ENCODE assay signal across 13 cellular contexts in genomic region chr5:179730852-179731251, GRCh38. TPM values are rescaled to one million over a fixed set of nuclear protein-coding genes. Genes with fewer than 3 reads are reported as not detected.
DNase-seq lines count a peak whose midpoint lies in the region; ATAC-seq, FAIRE-seq and TF ChIP-seq lines count a peak whose summit lies in the region.
"Had no signal": no experiment of that assay in that cellular context is flagged by ENCODE, and none has a peak within 500 bp of the region (broad histone marks: within the 10 kb centered on the region; RNA-seq: fewer than 3 reads in every experiment).

No MANE protein-coding gene starts in this region.

- no peak overlapping the region for H2AFZ ChIP-seq in MM.1S (ENCODE audit: low read length)

- no peaks in the 10 kb centered on the region for H3K9me2 ChIP-seq in MM.1S (replicated peaks; ENCODE audit: insufficient read depth, low read length)

- no peaks in the 10 kb centered on the region for H4K20me1 ChIP-seq in MM.1S (ENCODE audit: insufficient read depth, low read length)

- H3K4me3 ChIP-seq in MM.1S (ENCODE audit: low read length): no peak overlapping the region
- H3K4me3 ChIP-seq: vagina had no signal

- H3K79me2 ChIP-seq in MM.1S (ENCODE audit: low read length): peaks cover 38% of the 10 kb centered on the region

- peaks cover 44% of the 10 kb centered on the region for H3F3A ChIP-seq in MM.1S (ENCODE audit: insufficient read depth, low read length)

- peak overlapping the region; percentile 84; the same call in 1 of the 2 replicates for H3K4me2 ChIP-seq in MM.1S (ENCODE audit: low read depth, low read length)

- no peak overlapping the region for H3K4me3 Mint-ChIP-seq in activated T-cell treated with anti-CD3 and anti-CD28 coated beads, Interleukin-2, amount 50 U/mL, for 24 hours
- no peak overlapping the region for H3K4me3 Mint-ChIP-seq in activated naive CD8-positive, alpha-beta T cell treated with anti-CD3 and anti-CD28 coated beads for 36 hours
- H3K4me3 Mint-ChIP-seq in osteocyte (ENCODE audit: unreplicated experiment): no peak overlapping the region

- H3K9me3 Mint-ChIP-seq in activated T-cell treated with anti-CD3 and anti-CD28 coated beads, Interleukin-2, amount 50 U/mL, for 24 hours: no peaks in the 10 kb centered on the region
- no peaks in the 10 kb centered on the region for H3K9me3 Mint-ChIP-seq in activated naive CD8-positive, alpha-beta T cell treated with anti-CD3 and anti-CD28 coated beads for 36 hours
- H3K9me3 Mint-ChIP-seq in osteocyte (ENCODE audit: unreplicated experiment): no peaks in the 10 kb centered on the region

- no peaks in the 10 kb centered on the region for H3K27me3 ChIP-seq in MM.1S (replicated peaks; ENCODE audit: insufficient read depth, low read length)
- H3K27me3 ChIP-seq: vagina had no signal

- peak overlapping the region; percentile 19; the same call in 1 of the 2 replicates for H3K27ac ChIP-seq in MM.1S (ENCODE audit: low read length)

- H3K36me3 ChIP-seq in MM.1S (replicated peaks; ENCODE audit: insufficient read depth, low read length): peaks cover 21% of the 10 kb centered on the region; the same call in 1 of the 2 replicates

- no peak for ATAC-seq in GM19467 (IDR thresholded peaks at IDR 0.05; ENCODE audit: unreplicated experiment)

- peaks cover 31% of the 10 kb centered on the region for H3K4me1 ChIP-seq in MM.1S (ENCODE audit: low read length)

- TF ChIP-seq CTCF in MM.1S (IDR thresholded peaks at IDR 0.05; ENCODE audit: low read length) (no peak), osteocyte (IDR thresholded peaks at IDR 0.05) (no peak)

- no peak for DNase-seq in activated T-cell treated with anti-CD3 and anti-CD28 coated beads, Interleukin-2, amount 50 U/mL, for 24 hours
- DNase-seq in activated T-cell treated with anti-CD3 and anti-CD28 coated beads for 4 hours (no peak), MM.1S (peak; percentile 49), osteocyte (ENCODE audit: extremely low spot score, unreplicated experiment) (no peak), urothelium cell line (ENCODE audit: low spot score) (no peak)
- DNase-seq in activated naive CD8-positive, alpha-beta T cell treated with anti-CD3 and anti-CD28 coated beads for 36 hours: no peak
- no peak for DNase-seq in stimulated activated CD4-positive, alpha-beta T cell treated with anti-CD3 and anti-CD28 coated beads, Interleukin-2, amount 100 ng/mL, for 48 hours
- DNase-seq: activated CD8-positive, alpha-beta memory T cell treated with anti-CD3 and anti-CD28 coated beads, Interleukin-2, amount 50 U/mL, for 48 hours; erythroblast; NCI-H526 treated with DMSO at 0.1 percent for 48 hours had no signal

- H3K4me1 Mint-ChIP-seq in activated T-cell treated with anti-CD3 and anti-CD28 coated beads, Interleukin-2, amount 50 U/mL, for 24 hours (ENCODE audit: low read depth): peaks cover 35% of the 10 kb centered on the region
- peaks cover 28% of the 10 kb centered on the region for H3K4me1 Mint-ChIP-seq in activated naive CD8-positive, alpha-beta T cell treated with anti-CD3 and anti-CD28 coated beads for 36 hours
- H3K4me1 Mint-ChIP-seq in osteocyte (ENCODE audit: unreplicated experiment): peaks cover 30% of the 10 kb centered on the region

- H3K27me3 Mint-ChIP-seq in activated T-cell treated with anti-CD3 and anti-CD28 coated beads, Interleukin-2, amount 50 U/mL, for 24 hours: no peaks in the 10 kb centered on the region
- H3K27me3 Mint-ChIP-seq in activated naive CD8-positive, alpha-beta T cell treated with anti-CD3 and anti-CD28 coated beads for 36 hours: no peaks in the 10 kb centered on the region
- no peaks in the 10 kb centered on the region for H3K27me3 Mint-ChIP-seq in osteocyte (ENCODE audit: unreplicated experiment)

- H3K9me3 ChIP-seq in MM.1S (replicated peaks; ENCODE audit: insufficient read depth, low read length): no peaks in the 10 kb centered on the region
- H3K9me3 ChIP-seq: vagina had no signal

- peak overlapping the region; percentile 90 for H3K27ac Mint-ChIP-seq in activated T-cell treated with anti-CD3 and anti-CD28 coated beads, Interleukin-2, amount 50 U/mL, for 24 hours
- H3K27ac Mint-ChIP-seq in activated naive CD8-positive, alpha-beta T cell treated with anti-CD3 and anti-CD28 coated beads for 36 hours: peak overlapping the region; percentile 59
- peak overlapping the region; percentile 58 for H3K27ac Mint-ChIP-seq in osteocyte (ENCODE audit: unreplicated experiment)

- FAIRE-seq in urothelium cell line (lab: Jason Lieb, UNC): no peak
- FAIRE-seq: bronchial epithelial cell had no signal

- H3K9ac ChIP-seq in MM.1S (ENCODE audit: low read length): peak overlapping the region; percentile 36; the same call in 1 of the 2 replicates

- peaks cover 79% of the 10 kb centered on the region for H3K36me3 Mint-ChIP-seq in activated T-cell treated with anti-CD3 and anti-CD28 coated beads, Interleukin-2, amount 50 U/mL, for 24 hours (ENCODE audit: low read depth)
- H3K36me3 Mint-ChIP-seq in activated naive CD8-positive, alpha-beta T cell treated with anti-CD3 and anti-CD28 coated beads for 36 hours: peaks cover 20% of the 10 kb centered on the region
- H3K36me3 Mint-ChIP-seq in osteocyte (ENCODE audit: unreplicated experiment): peaks cover 38% of the 10 kb centered on the region

RNA-seq across cellular contexts. Expression of gene MAML1, which starts 1.8 kb away (rescaled TPM):
- total RNA-seq in activated naive CD8-positive, alpha-beta T cell treated with anti-CD3 and anti-CD28 coated beads for 36 hours: 10 to 100 TPM; 24.1 to 24.2 TPM
- 33.1 and 34.1 TPM in 2 replicates for total RNA-seq in osteocyte

RNA-seq across cellular contexts. Expression of gene CANX, which starts 32.1 kb away (rescaled TPM):
- total RNA-seq in activated naive CD8-positive, alpha-beta T cell treated with anti-CD3 and anti-CD28 coated beads for 36 hours: 100 to 1,000 TPM; 535 to 571 TPM
- 809 and 868 TPM in 2 replicates for total RNA-seq in osteocyte

RNA-seq across cellular contexts. Expression of gene CBY3, which starts 50.0 kb away (rescaled TPM):
- 1 to 10 TPM in 1 of 2 experiments, under 1 TPM in 1; 0.68 to 1.1 TPM for total RNA-seq in activated naive CD8-positive, alpha-beta T cell treated with anti-CD3 and anti-CD28 coated beads for 36 hours
- total RNA-seq in osteocyte: not detected in 2 replicates
- total RNA-seq: bronchial epithelial cell, vagina had no signal
